33 cellular contexts compared by ENCODE assay signal in genomic region chr5:42626462-42626861, GRCh38.
"Had no signal": no experiment of that assay in that cellular context is flagged by ENCODE, and none has a peak within 500 bp of the region (broad histone marks: within the 10 kb centered on the region; RNA-seq: fewer than 3 reads in every experiment).

No MANE protein-coding gene starts in this region.

- H3K4me3 Mint-ChIP-seq: activated CD4-positive, alpha-beta memory T cell treated with anti-CD3 and anti-CD28 coated beads, Interleukin-2, amount 10 ng/mL, durations not matched to agents 7 days and 5 days; activated CD4-positive, alpha-beta T cell treated with anti-CD3 and anti-CD28 coated beads for 36 hours; activated CD4-positive, alpha-beta T cell treated with anti-CD3 and anti-CD28 coated beads, Interleukin-2, amount 10 ng/mL, durations not matched to agents 24 days and 14 days; activated naive CD4-positive, alpha-beta T cell treated with anti-CD3 and anti-CD28 coated beads, Interleukin-2, amount 10 ng/mL, durations not matched to agents 7 days and 5 days; activated naive CD8-positive, alpha-beta T cell treated with anti-CD3 and anti-CD28 coated beads, Interleukin-2, amount 10 ng/mL, durations not matched to agents 7 days and 5 days; activated T-cell treated with anti-CD3 and anti-CD28 coated beads, Interleukin-2, amount 50 U/mL, for 24 hours; activated T-cell treated with anti-CD3 and anti-CD28 coated beads, Interleukin-2, amount 50 U/mL, for 72 hours; central memory CD8-positive, alpha-beta T cell; dendritic cell treated with granulocyte-macrophage colony-stimulating factor and Interleukin-4, amounts not matched to agents 40 ng/mL and 50 ng/mL, for 4 days; endodermal cell; T-helper 17 cell; T-helper 2 cell treated with Interferon-gamma antibody and Interleukin-4, amounts not matched to agents 5 μg/mL and 100 μg/mL, for 36 hours had no signal

- H3K27me3 Mint-ChIP-seq: activated CD4-positive, alpha-beta memory T cell treated with anti-CD3 and anti-CD28 coated beads, Interleukin-2, amount 10 ng/mL, durations not matched to agents 7 days and 5 days; activated naive CD4-positive, alpha-beta T cell treated with anti-CD3 and anti-CD28 coated beads, Interleukin-2, amount 10 ng/mL, durations not matched to agents 7 days and 5 days; activated T-cell treated with anti-CD3 and anti-CD28 coated beads, Interleukin-2, amount 50 U/mL, for 24 hours; central memory CD8-positive, alpha-beta T cell; dendritic cell treated with granulocyte-macrophage colony-stimulating factor and Interleukin-4, amounts not matched to agents 40 ng/mL and 50 ng/mL, for 4 days had no signal

- H3K27me3 ChIP-seq: ascending aorta, brain microvascular endothelial cell had no signal

- H3K9me3 Mint-ChIP-seq: activated CD4-positive, alpha-beta memory T cell treated with anti-CD3 and anti-CD28 coated beads, Interleukin-2, amount 10 ng/mL, durations not matched to agents 7 days and 5 days; activated CD4-positive, alpha-beta T cell treated with anti-CD3 and anti-CD28 coated beads, Interleukin-2, amount 10 ng/mL, durations not matched to agents 24 days and 14 days; activated naive CD4-positive, alpha-beta T cell treated with anti-CD3 and anti-CD28 coated beads, Interleukin-2, amount 10 ng/mL, durations not matched to agents 7 days and 5 days; activated naive CD4-positive, alpha-beta T cell treated with anti-CD3 and anti-CD28 coated beads, Interleukin-2, amount 50 U/mL, for 72 hours; activated naive CD8-positive, alpha-beta T cell treated with anti-CD3 and anti-CD28 coated beads, Interleukin-2, amount 10 ng/mL, durations not matched to agents 7 days and 5 days; activated T-cell treated with anti-CD3 and anti-CD28 coated beads, Interleukin-2, amount 50 U/mL, for 24 hours; activated T-cell treated with anti-CD3 and anti-CD28 coated beads, Interleukin-2, amount 50 U/mL, for 72 hours; central memory CD8-positive, alpha-beta T cell; dendritic cell treated with granulocyte-macrophage colony-stimulating factor and Interleukin-4, amounts not matched to agents 40 ng/mL and 50 ng/mL, for 4 days; endodermal cell; T-helper 2 cell treated with Interferon-gamma antibody and Interleukin-4, amounts not matched to agents 5 μg/mL and 100 μg/mL, for 36 hours had no signal

- H3K4me1 Mint-ChIP-seq: activated CD4-positive, alpha-beta memory T cell treated with anti-CD3 and anti-CD28 coated beads, Interleukin-2, amount 10 ng/mL, durations not matched to agents 7 days and 5 days; activated CD4-positive, alpha-beta T cell treated with anti-CD3 and anti-CD28 coated beads for 36 hours; activated CD4-positive, alpha-beta T cell treated with anti-CD3 and anti-CD28 coated beads, Interleukin-2, amount 10 ng/mL, durations not matched to agents 24 days and 14 days; activated naive CD4-positive, alpha-beta T cell treated with anti-CD3 and anti-CD28 coated beads, Interleukin-2, amount 10 ng/mL, durations not matched to agents 7 days and 5 days; activated naive CD8-positive, alpha-beta T cell treated with anti-CD3 and anti-CD28 coated beads, Interleukin-2, amount 10 ng/mL, durations not matched to agents 7 days and 5 days; central memory CD8-positive, alpha-beta T cell; T-helper 17 cell had no signal

- H3K27ac Mint-ChIP-seq: activated CD4-positive, alpha-beta memory T cell treated with anti-CD3 and anti-CD28 coated beads, Interleukin-2, amount 10 ng/mL, durations not matched to agents 7 days and 5 days; activated CD4-positive, alpha-beta T cell treated with anti-CD3 and anti-CD28 coated beads for 36 hours; activated CD4-positive, alpha-beta T cell treated with anti-CD3 and anti-CD28 coated beads, Interleukin-2, amount 10 ng/mL, durations not matched to agents 24 days and 14 days; activated naive CD4-positive, alpha-beta T cell treated with anti-CD3 and anti-CD28 coated beads, Interleukin-2, amount 10 ng/mL, durations not matched to agents 7 days and 5 days; activated naive CD4-positive, alpha-beta T cell treated with anti-CD3 and anti-CD28 coated beads, Interleukin-2, amount 50 U/mL, for 72 hours; activated naive CD8-positive, alpha-beta T cell treated with anti-CD3 and anti-CD28 coated beads, Interleukin-2, amount 10 ng/mL, durations not matched to agents 7 days and 5 days; activated T-cell treated with anti-CD3 and anti-CD28 coated beads, Interleukin-2, amount 50 U/mL, for 24 hours; activated T-cell treated with anti-CD3 and anti-CD28 coated beads, Interleukin-2, amount 50 U/mL, for 72 hours; dendritic cell treated with granulocyte-macrophage colony-stimulating factor and Interleukin-4, amounts not matched to agents 40 ng/mL and 50 ng/mL, for 4 days; endodermal cell; T-helper 17 cell; T-helper 2 cell treated with Interferon-gamma antibody and Interleukin-4, amounts not matched to agents 5 μg/mL and 100 μg/mL, for 36 hours had no signal

- H3K27ac ChIP-seq: ascending aorta, brain microvascular endothelial cell, coronary artery, dorsolateral prefrontal cortex, WERI-Rb-1 had no signal

- H3K4me3 ChIP-seq: ascending aorta, coronary artery, dorsolateral prefrontal cortex had no signal

- H3K36me3 ChIP-seq: ascending aorta, brain microvascular endothelial cell, WERI-Rb-1 had no signal

- DNase-seq: activated CD4-positive, alpha-beta memory T cell treated with anti-CD3 and anti-CD28 coated beads, Interleukin-2, amount 10 ng/mL, durations not matched to agents 7 days and 5 days; activated CD4-positive, alpha-beta T cell treated with anti-CD3 and anti-CD28 coated beads for 36 hours; activated CD4-positive, alpha-beta T cell treated with anti-CD3 and anti-CD28 coated beads, Interleukin-2, amount 10 ng/mL, durations not matched to agents 24 days and 14 days; activated CD4-positive, alpha-beta T cell treated with anti-CD3 and anti-CD28 coated beads, Interleukin-2, amount 50 U/mL, for 4 hours; activated CD4-positive, CD25-positive, alpha-beta regulatory T cell; activated CD4-positive, CD25-positive, alpha-beta regulatory T cell treated with anti-CD3 and anti-CD28 coated beads, Interleukin-2, amount 50 U/mL, for 72 hours; activated CD8-positive, alpha-beta memory T cell treated with anti-CD3 and anti-CD28 coated beads, Interleukin-2, amount 50 U/mL, for 48 hours; activated gamma-delta T cell; activated naive CD4-positive, alpha-beta T cell; activated naive CD4-positive, alpha-beta T cell treated with anti-CD3 and anti-CD28 coated beads, Interleukin-2, amount 10 ng/mL, durations not matched to agents 7 days and 5 days; activated naive CD8-positive, alpha-beta T cell treated with anti-CD3 and anti-CD28 coated beads, Interleukin-2, amount 10 ng/mL, durations not matched to agents 7 days and 5 days; activated T-cell treated with anti-CD3 and anti-CD28 coated beads for 4 hours; activated T-cell treated with anti-CD3 and anti-CD28 coated beads, Interleukin-2, amount 50 U/mL, for 24 hours; activated T-cell treated with anti-CD3 and anti-CD28 coated beads, Interleukin-2, amount 50 U/mL, for 72 hours; brain microvascular endothelial cell; dorsolateral prefrontal cortex; effector memory CD4-positive, alpha-beta T cell; endodermal cell; foreskin fibroblast; head of caudate nucleus; T-helper 1 cell; T-helper 17 cell; T1000; WERI-Rb-1 had no signal

- H3K4me1 ChIP-seq: ascending aorta had no signal

- H3K9me3 ChIP-seq: ascending aorta had no signal

- H3K36me3 Mint-ChIP-seq: activated naive CD4-positive, alpha-beta T cell treated with anti-CD3 and anti-CD28 coated beads, Interleukin-2, amount 10 ng/mL, durations not matched to agents 7 days and 5 days; activated naive CD4-positive, alpha-beta T cell treated with anti-CD3 and anti-CD28 coated beads, Interleukin-2, amount 50 U/mL, for 72 hours; activated naive CD8-positive, alpha-beta T cell treated with anti-CD3 and anti-CD28 coated beads, Interleukin-2, amount 10 ng/mL, durations not matched to agents 7 days and 5 days had no signal

- FAIRE-seq: bronchial epithelial cell, frontal cortex had no signal

- ATAC-seq: activated CD4-positive, alpha-beta T cell treated with anti-CD3 and anti-CD28 coated beads for 36 hours; activated naive CD4-positive, alpha-beta T cell treated with anti-CD3 and anti-CD28 coated beads, Interleukin-2, amount 50 U/mL, for 72 hours; activated T-cell treated with anti-CD3 and anti-CD28 coated beads, Interleukin-2, amount 50 U/mL, for 72 hours; esophagus mucosa; T-helper 17 cell had no signal
